In genomic region chr3:57852896-57853295, GRCh38 we compare ENCODE assay signal across 11 cellular contexts.
DNase-seq lines count a peak whose midpoint lies in the region; ATAC-seq, FAIRE-seq and TF ChIP-seq lines count a peak whose summit lies in the region.
"Had no signal": no experiment of that assay in that cellular context is flagged by ENCODE, and none has a peak within 500 bp of the region (broad histone marks: within the 10 kb centered on the region; RNA-seq: fewer than 3 reads in every experiment).

No MANE protein-coding gene starts in this region.

- FAIRE-seq in kidney (lab: Jason Lieb, UNC), result peak; percentile 94

- H3K9ac ChIP-seq in kidney (ENCODE audit: low read length in 2 of 2), result no peak overlapping the region

- peaks cover 5 to 9% of the 10 kb centered on the region in 2 donors for H3K36me3 Mint-ChIP-seq in stimulated activated naive B cell treated with anti-CD40 and anti-IgM and Interleukin-4, amounts not matched to agents 10 μg/mL and 1 μg/mL and 100 μg/mL, for 72 hours
- peaks cover 10% of the 10 kb centered on the region for H3K36me3 Mint-ChIP-seq in stimulated activated memory B cell treated with anti-CD40 and anti-IgM and Interleukin-4, amounts not matched to agents 10 μg/mL and 1 μg/mL and 100 μg/mL, for 72 hours

- intact Hi-C loops in kidney (cut with DNase I), result no loop called here

- no peak overlapping the region for H3K27ac ChIP-seq in kidney (ENCODE audit: low read depth in 2 of 2, low read length in 2 of 2)
- H3K27ac ChIP-seq: testis had no signal

- TF ChIP-seq CTCF in AG04449 (IDR thresholded peaks at IDR 0.05; ENCODE audit: insufficient read depth, low read length, missing control alignments) (peak; percentile 5), kidney (IDR thresholded peaks at IDR 0.05; ENCODE audit: borderline replicate concordance, extremely low read depth, insufficient read depth) (no peak)

- H3K9me3 Mint-ChIP-seq in stimulated activated naive B cell treated with anti-CD40 and anti-IgM and Interleukin-4, amounts not matched to agents 10 μg/mL and 1 μg/mL and 100 μg/mL, for 72 hours, result no peaks in the 10 kb centered on the region
- no peaks in the 10 kb centered on the region for H3K9me3 Mint-ChIP-seq in stimulated activated memory B cell treated with anti-CD40 and anti-IgM and Interleukin-4, amounts not matched to agents 10 μg/mL and 1 μg/mL and 100 μg/mL, for 72 hours
- H3K9me3 Mint-ChIP-seq: activated CD4-positive, alpha-beta memory T cell treated with anti-CD3 and anti-CD28 coated beads for 36 hours had no signal

- CTCF ChIA-PET in AG04449 (lab: Yijun Ruan, JAX), result interaction anchor here (0.8 to 5.0 kb wide), 32 partner anchors 9 to 757 kb away, joined by 3 to 54 read pairs (median 4); partner anchors contain the start of gene SLMAP

- H3K4me3 ChIP-seq in AG04449 (ENCODE audit: low read depth, low read length), result no peak overlapping the region
- no peak overlapping the region for H3K4me3 ChIP-seq in kidney (ENCODE audit: low read length in 2 of 2)
- H3K4me3 ChIP-seq: testis had no signal

- no peaks in the 10 kb centered on the region for H3K9me3 ChIP-seq in kidney (ENCODE audit: control insufficient read depth in 1 of 2, low read length in 2 of 2)
- H3K9me3 ChIP-seq: testis had no signal

- no peaks in the 10 kb centered on the region for H3K4me1 Mint-ChIP-seq in stimulated activated naive B cell treated with anti-CD40 and anti-IgM and Interleukin-4, amounts not matched to agents 10 μg/mL and 1 μg/mL and 100 μg/mL, for 72 hours
- H3K4me1 Mint-ChIP-seq in stimulated activated memory B cell treated with anti-CD40 and anti-IgM and Interleukin-4, amounts not matched to agents 10 μg/mL and 1 μg/mL and 100 μg/mL, for 72 hours, result peaks cover 7% of the 10 kb centered on the region

- no peaks in the 10 kb centered on the region for H3K27me3 Mint-ChIP-seq in stimulated activated naive B cell treated with anti-CD40 and anti-IgM and Interleukin-4, amounts not matched to agents 10 μg/mL and 1 μg/mL and 100 μg/mL, for 72 hours
- no peaks in the 10 kb centered on the region for H3K27me3 Mint-ChIP-seq in stimulated activated memory B cell treated with anti-CD40 and anti-IgM and Interleukin-4, amounts not matched to agents 10 μg/mL and 1 μg/mL and 100 μg/mL, for 72 hours
- H3K27me3 Mint-ChIP-seq: activated CD4-positive, alpha-beta memory T cell treated with anti-CD3 and anti-CD28 coated beads for 36 hours had no signal

- H3K4me1 ChIP-seq in kidney (ENCODE audit: control insufficient read depth in 1 of 2, insufficient read depth in 1 of 2, low read depth in 1 of 2, low read length in 2 of 2), result peaks cover 0 to 3% of the 10 kb centered on the region in 2 donors
- H3K4me1 ChIP-seq: testis had no signal

- no peak for DNase-seq in AG04449 (ENCODE audit: low read depth, low spot score)
- DNase-seq in HCEC 1CT, result peak; percentile 18
- peak; percentile 34 for DNase-seq in amniotic epithelial cell (ENCODE audit: low read depth)
- no peak for DNase-seq in kidney
- no peak for DNase-seq in stimulated activated naive B cell treated with anti-CD40 and anti-IgM and Interleukin-4, amounts not matched to agents 10 μg/mL and 1 μg/mL and 100 μg/mL, for 72 hours
- DNase-seq in hippocampal formation (lab: John Stamatoyannopoulos, UW), result no peak
- no peak for DNase-seq in GOT3 (lab: John Stamatoyannopoulos, UW)
- DNase-seq: activated CD4-positive, alpha-beta memory T cell treated with anti-CD3 and anti-CD28 coated beads for 36 hours; NCI-H2081 treated with DMSO at 0.1 percent for 48 hours; testis had no signal

- no peak for ATAC-seq in stimulated activated naive B cell treated with anti-CD40 and anti-IgM and Interleukin-4, amounts not matched to agents 10 μg/mL and 1 μg/mL and 100 μg/mL, for 72 hours (replicated peaks)
- ATAC-seq in stimulated activated memory B cell treated with anti-CD40 and anti-IgM and Interleukin-4, amounts not matched to agents 10 μg/mL and 1 μg/mL and 100 μg/mL, for 72 hours, result no peak

- no peak overlapping the region for H3K4me3 Mint-ChIP-seq in stimulated activated naive B cell treated with anti-CD40 and anti-IgM and Interleukin-4, amounts not matched to agents 10 μg/mL and 1 μg/mL and 100 μg/mL, for 72 hours
- no peak overlapping the region for H3K4me3 Mint-ChIP-seq in stimulated activated memory B cell treated with anti-CD40 and anti-IgM and Interleukin-4, amounts not matched to agents 10 μg/mL and 1 μg/mL and 100 μg/mL, for 72 hours
- H3K4me3 Mint-ChIP-seq: activated CD4-positive, alpha-beta memory T cell treated with anti-CD3 and anti-CD28 coated beads for 36 hours had no signal

- POLR2A ChIA-PET in AG04449 (lab: Yijun Ruan, JAX), result interaction anchor here (0.6 kb wide), 1 partner anchor 66 kb away, joined by 3 read pairs; no protein-coding TSS in a partner anchor

- no peak overlapping the region for H3K27ac Mint-ChIP-seq in stimulated activated naive B cell treated with anti-CD40 and anti-IgM and Interleukin-4, amounts not matched to agents 10 μg/mL and 1 μg/mL and 100 μg/mL, for 72 hours
- H3K27ac Mint-ChIP-seq in stimulated activated memory B cell treated with anti-CD40 and anti-IgM and Interleukin-4, amounts not matched to agents 10 μg/mL and 1 μg/mL and 100 μg/mL, for 72 hours, result no peak overlapping the region
- H3K27ac Mint-ChIP-seq: activated CD4-positive, alpha-beta memory T cell treated with anti-CD3 and anti-CD28 coated beads for 36 hours had no signal

- no peaks in the 10 kb centered on the region for H3K36me3 ChIP-seq in kidney (ENCODE audit: control insufficient read depth in 1 of 2, insufficient read depth in 2 of 2, low read length in 2 of 2)

Comparison
In these comparisons a context has a peak if more than half of its experiments do, and no peak if none do; other contexts are left out.
1. DNase-seq: peak in HCEC 1CT (single experiment) and amniotic epithelial cell (single experiment); none in AG04449 (single experiment), kidney (single experiment), stimulated activated naive B cell treated with anti-CD40 and anti-IgM and Interleukin-4, amounts not matched to agents 10 μg/mL and 1 μg/mL and 100 μg/mL, for 72 hours (single experiment), hippocampal formation (0 of 2) and GOT3 (single experiment).